Comparison of ENCODE assay signal across 10 cellular contexts in genomic region chr22:30502911-30503310, GRCh38. TPM values are rescaled to one million over a fixed set of nuclear protein-coding genes. Genes with fewer than 3 reads are reported as not detected.
"Had no signal": no experiment of that assay in that cellular context is flagged by ENCODE, and none has a peak within 500 bp of the region (broad histone marks: within the 10 kb centered on the region; RNA-seq: fewer than 3 reads in every experiment).

No MANE protein-coding gene starts in this region.

- FAIRE-seq: H1, H54, HTR-8/SVneo, K562 had no signal

- DNase-seq: H9, HCEC 1CT, IMR-90, KG1 had no signal

- H3K4me3 ChIP-seq: GM23338, K562 had no signal

- ATAC-seq: GM23338, K562 had no signal

RNA-seq across cellular contexts. Expression of gene SEC14L4, which starts 2.6 kb away (rescaled TPM):
- total RNA-seq: IMR-90, K562 had no signal
- polyA plus RNA-seq: IMR-90 had no signal

RNA-seq across cellular contexts. Expression of gene SEC14L3, which starts 31.1 kb away (rescaled TPM):
- total RNA-seq: GM23338, H1, H9, HT-29, IMR-90, K562 had no signal
- polyA plus RNA-seq: GM23338, H1, IMR-90, K562 had no signal

RNA-seq across cellular contexts. Expression of gene SEC14L6, which starts 43.6 kb away (rescaled TPM):
- total RNA-seq: HT-29, IMR-90 had no signal
